ENCODE assay signal across 8 cellular contexts in genomic region chr2:239225456-239225855, GRCh38.
DNase-seq lines count a peak whose midpoint lies in the region; ATAC-seq and TF ChIP-seq lines count a peak whose summit lies in the region.

No MANE protein-coding gene starts in this region.

- CTCF ChIA-PET in AG04450 (lab: Charles Lee): interaction anchor here (1.3 kb wide), 1 partner anchor 766 kb away, joined by 4 read pairs; no protein-coding TSS in a partner anchor

- no peaks in the 10 kb centered on the region for H3K27me3 ChIP-seq in AG04450 (ENCODE audit: control insufficient read depth, insufficient read depth, low read length)
- no peaks in the 10 kb centered on the region for H3K27me3 ChIP-seq in effector memory CD4-positive, alpha-beta T cell (replicated peaks; ENCODE audit: control insufficient read depth, insufficient read depth, low read length, poor library complexity, severe bottlenecking)

- TF ChIP-seq CTCF in AG04450 (IDR thresholded peaks at IDR 0.05; ENCODE audit: low read depth, low read length) (no peak), omental fat pad (IDR thresholded peaks at IDR 0.05) (no peak)

- peaks cover 22% of the 10 kb centered on the region for H3K4me1 ChIP-seq in effector memory CD4-positive, alpha-beta T cell (ENCODE audit: control insufficient read depth, insufficient read depth, low read length, poor library complexity, severe bottlenecking)

- DNase-seq in AG04450 (ENCODE audit: low read depth, low spot score) (no peak), NCI-H146 (lab: John Stamatoyannopoulos, UW) (peak; percentile 84), omental fat pad (ENCODE audit: low spot score) (no peak), NCI-H1092 treated with DMSO at 0.1 percent for 48 hours (lab: John Stamatoyannopoulos, UW) (no peak), dedifferentiated amniotic fluid mesenchymal stem cell (ENCODE audit: extremely low spot score) (no peak)
- DNase-seq in effector memory CD4-positive, alpha-beta T cell: no peak
- no peak for DNase-seq in activated T-helper 1 cell treated with anti-CD3 and anti-CD28 coated beads, Interleukin-12 subunit alpha, Interleukin-12 subunit beta, Interleukin-2, Interleukin-4 antibody, amounts not matched to agents 30 ng/mL and 10 ng/mL and 1 ng/mL, durations not matched to agents 14 hours and 24 hours and 36 hours (ENCODE audit: low spot score)

- H3K4me3 ChIP-seq in AG04450 (ENCODE audit: low read depth, low read length): no peak overlapping the region
- H3K4me3 ChIP-seq in effector memory CD4-positive, alpha-beta T cell (ENCODE audit: insufficient read depth, low read depth, low read length, poor library complexity, severe bottlenecking): no peak overlapping the region

- H3K27me3 Mint-ChIP-seq in activated T-helper 1 cell treated with anti-CD3 and anti-CD28 coated beads, Interleukin-12 subunit alpha, Interleukin-12 subunit beta, Interleukin-2, Interleukin-4 antibody, amounts not matched to agents 30 ng/mL and 10 ng/mL and 1 ng/mL, durations not matched to agents 14 hours and 24 hours and 36 hours (ENCODE audit: insufficient read depth): no peaks in the 10 kb centered on the region

- ATAC-seq in omental fat pad (ENCODE audit: low FRiP score): peak; percentile 29
- ATAC-seq in GM19324 (IDR thresholded peaks at IDR 0.05; ENCODE audit: low FRiP score, unreplicated experiment): no peak

- H3K27ac ChIP-seq in AG04450 (ENCODE audit: low read depth, low read length): peak overlapping the region; percentile 73
- H3K27ac ChIP-seq in effector memory CD4-positive, alpha-beta T cell (ENCODE audit: insufficient read depth, low read length, poor library complexity, severe bottlenecking): peak overlapping the region; percentile 15

- no peak overlapping the region for H3K27ac Mint-ChIP-seq in activated T-helper 1 cell treated with anti-CD3 and anti-CD28 coated beads, Interleukin-12 subunit alpha, Interleukin-12 subunit beta, Interleukin-2, Interleukin-4 antibody, amounts not matched to agents 30 ng/mL and 10 ng/mL and 1 ng/mL, durations not matched to agents 14 hours and 24 hours and 36 hours

- H3K9me3 ChIP-seq in AG04450 (ENCODE audit: control insufficient read depth, insufficient read depth, low read length): peaks cover 3% of the 10 kb centered on the region; the same call in 1 of the 2 replicates
- no peaks in the 10 kb centered on the region for H3K9me3 ChIP-seq in effector memory CD4-positive, alpha-beta T cell (ENCODE audit: control insufficient read depth, low read length)

- POLR2A ChIA-PET in AG04450 (lab: Yijun Ruan, JAX): interaction anchor here (0.9 kb wide), 1 partner anchor 24 kb away, joined by 6 read pairs; no protein-coding TSS in a partner anchor

- H3K9me3 Mint-ChIP-seq in activated T-helper 1 cell treated with anti-CD3 and anti-CD28 coated beads, Interleukin-12 subunit alpha, Interleukin-12 subunit beta, Interleukin-2, Interleukin-4 antibody, amounts not matched to agents 30 ng/mL and 10 ng/mL and 1 ng/mL, durations not matched to agents 14 hours and 24 hours and 36 hours: no peaks in the 10 kb centered on the region

- intact Hi-C loops in activated T-helper 1 cell treated with anti-CD3 and anti-CD28 coated beads, Interleukin-12 subunit alpha, Interleukin-12 subunit beta, Interleukin-2, Interleukin-4 antibody, amounts not matched to agents 30 ng/mL and 10 ng/mL and 1 ng/mL, durations not matched to agents 14 hours and 24 hours and 36 hours (cut with micrococcal nuclease): no loop called here

- H3K36me3 Mint-ChIP-seq in activated T-helper 1 cell treated with anti-CD3 and anti-CD28 coated beads, Interleukin-12 subunit alpha, Interleukin-12 subunit beta, Interleukin-2, Interleukin-4 antibody, amounts not matched to agents 30 ng/mL and 10 ng/mL and 1 ng/mL, durations not matched to agents 14 hours and 24 hours and 36 hours (ENCODE audit: low read depth): peaks cover 8% of the 10 kb centered on the region

- H3K4me3 Mint-ChIP-seq in activated T-helper 1 cell treated with anti-CD3 and anti-CD28 coated beads, Interleukin-12 subunit alpha, Interleukin-12 subunit beta, Interleukin-2, Interleukin-4 antibody, amounts not matched to agents 30 ng/mL and 10 ng/mL and 1 ng/mL, durations not matched to agents 14 hours and 24 hours and 36 hours: no peak overlapping the region

- H3K4me1 Mint-ChIP-seq in activated T-helper 1 cell treated with anti-CD3 and anti-CD28 coated beads, Interleukin-12 subunit alpha, Interleukin-12 subunit beta, Interleukin-2, Interleukin-4 antibody, amounts not matched to agents 30 ng/mL and 10 ng/mL and 1 ng/mL, durations not matched to agents 14 hours and 24 hours and 36 hours (ENCODE audit: low read depth): peaks cover 49% of the 10 kb centered on the region

- no peaks in the 10 kb centered on the region for H3K36me3 ChIP-seq in effector memory CD4-positive, alpha-beta T cell (ENCODE audit: control insufficient read depth, insufficient read depth, low read length)
